Comparison of ENCODE assay signal across 1 cellular context in genomic region chr12:111850526-111850925, GRCh38.
TF ChIP-seq lines count a peak whose summit lies in the region.

No MANE protein-coding gene starts in this region.

TF ChIP-seq in endothelial cell of umbilical vein, 7 proteins besides CTCF, POLR2A, EP300 and RAD21:
- no peak for TF ChIP-seq GATA2 (IDR thresholded peaks at IDR 0.05; ENCODE audit: insufficient read depth, insufficient read length, low read depth, low read length)
- no peak for TF ChIP-seq FOS (IDR thresholded peaks at IDR 0.05; ENCODE audit: borderline replicate concordance, insufficient read depth, low read length)
- no peak for TF ChIP-seq MAX (IDR thresholded peaks at IDR 0.05; ENCODE audit: insufficient read depth, insufficient read length)
- no peak for TF ChIP-seq EZH2 (IDR thresholded peaks at IDR 0.05; ENCODE audit: borderline replicate concordance, low read depth, low read length, severe bottlenecking)
- no peak for TF ChIP-seq POLR2AphosphoS5 (IDR thresholded peaks at IDR 0.05; ENCODE audit: insufficient read depth, low read depth, low read length)
- TF ChIP-seq JUN (IDR thresholded peaks at IDR 0.05; ENCODE audit: borderline replicate concordance, insufficient read depth, insufficient read length, low read depth): no peak
- TF ChIP-seq MYC (IDR thresholded peaks at IDR 0.05; ENCODE audit: low read depth, low read length): no peak
